In the genomic region with DNA sequence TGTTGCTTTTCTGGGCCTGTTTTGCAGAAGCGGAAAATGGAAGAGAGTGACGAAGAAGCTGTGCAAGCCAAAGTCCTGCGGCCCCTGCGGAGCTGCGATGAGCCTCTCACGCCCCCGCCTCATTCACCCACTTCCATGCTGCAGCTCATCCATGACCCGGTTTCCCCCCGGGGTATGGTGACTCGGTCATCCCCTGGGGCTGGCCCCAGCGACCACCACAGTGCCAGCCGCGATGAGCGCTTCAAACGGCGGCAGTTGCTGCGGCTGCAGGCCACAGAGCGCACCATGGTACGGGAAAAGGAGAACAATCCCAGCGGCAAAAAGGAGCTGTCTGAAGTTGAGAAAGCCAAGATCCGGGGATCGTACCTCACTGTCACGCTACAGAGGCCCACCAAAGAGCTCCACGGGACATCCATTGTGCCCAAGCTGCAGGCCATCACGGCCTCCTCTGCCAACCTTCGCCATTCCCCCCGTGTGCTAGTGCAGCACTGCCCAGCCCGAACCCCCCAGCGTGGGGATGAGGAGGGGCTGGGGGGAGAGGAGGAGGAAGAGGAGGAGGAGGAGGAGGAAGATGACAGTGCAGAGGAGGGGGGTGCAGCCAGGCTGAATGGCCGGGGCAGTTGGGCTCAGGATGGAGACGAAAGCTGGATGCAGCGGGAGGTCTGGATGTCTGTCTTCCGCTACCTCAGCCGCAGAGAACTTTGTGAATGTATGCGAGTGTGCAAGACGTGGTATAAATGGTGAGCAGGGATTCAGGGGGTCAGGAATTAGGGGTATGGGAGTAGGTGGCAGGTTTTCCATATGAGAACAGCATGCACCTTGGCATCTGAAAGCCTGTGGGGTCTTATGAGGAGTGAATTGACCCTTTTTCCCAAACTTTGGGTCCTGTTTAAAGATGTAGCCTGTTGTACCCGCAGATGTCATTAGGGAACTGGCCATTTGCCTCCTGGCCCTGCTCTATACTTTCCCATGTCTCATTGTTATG, we compare ENCODE assay signal across 23 cellular contexts. TPM values are rescaled to one million over a fixed set of nuclear protein-coding genes. Genes with fewer than 3 reads are reported as not detected.
DNase-seq lines count a peak whose midpoint lies in the region; ATAC-seq and TF ChIP-seq lines count a peak whose summit lies in the region.
"Had no signal": no experiment of that assay in that cellular context is flagged by ENCODE, and none has a peak within 500 bp of the region (broad histone marks: within the 10 kb centered on the region; RNA-seq: fewer than 3 reads in every experiment).

No MANE protein-coding gene starts in this region.

- H3K79me2 ChIP-seq in mammary epithelial cell (ENCODE audit: insufficient read depth, low read length): peaks cover 45% of the 10 kb centered on the region
- peaks cover 7% of the 10 kb centered on the region for H3K79me2 ChIP-seq in neural progenitor cell (ENCODE audit: low read depth)
- H3K79me2 ChIP-seq: parathyroid adenoma had no signal

- H3K4me3 Mint-ChIP-seq in MCF 10A (ENCODE audit: unreplicated experiment): no peak overlapping the region
- no peak overlapping the region for H3K4me3 Mint-ChIP-seq in dendritic cell treated with granulocyte-macrophage colony-stimulating factor and Interleukin-4, amounts not matched to agents 40 ng/mL and 50 ng/mL, for 4 days
- H3K4me3 Mint-ChIP-seq in neural progenitor cell: no peak overlapping the region
- H3K4me3 Mint-ChIP-seq: H9 had no signal

- H3K27me3 Mint-ChIP-seq in MCF 10A (ENCODE audit: insufficient read depth, unreplicated experiment) (no peaks in the 10 kb centered on the region), neural progenitor cell (ENCODE audit: insufficient read depth, low read depth) (peaks cover 2% of the 10 kb centered on the region)
- H3K27me3 Mint-ChIP-seq in dendritic cell treated with granulocyte-macrophage colony-stimulating factor and Interleukin-4, amounts not matched to agents 40 ng/mL and 50 ng/mL, for 4 days: no peaks in the 10 kb centered on the region
- H3K27me3 Mint-ChIP-seq: CD4-positive, CD25-positive, alpha-beta regulatory T cell had no signal

- H3K9ac ChIP-seq in mammary epithelial cell (ENCODE audit: insufficient read depth, low read length) (no peak overlapping the region), neural progenitor cell (no peak overlapping the region)
- H3K9ac ChIP-seq: parathyroid adenoma had no signal

- H3K4me3 ChIP-seq in mammary epithelial cell (replicated peaks in 1 of 3; ENCODE audit: insufficient read depth in 1 of 3, low read depth in 2 of 3, low read length in 3 of 3) (no peak overlapping the region), HEK293 (ENCODE audit: low read depth, low read length) (no peak overlapping the region), neural progenitor cell (no peak overlapping the region)
- H3K4me3 ChIP-seq: esophagus muscularis mucosa, MG63, testis had no signal

- ATAC-seq in sciatic nerve: no peak
- ATAC-seq in GM21723 (IDR thresholded peaks at IDR 0.05; ENCODE audit: unreplicated experiment): no peak
- no peak for ATAC-seq in GM21529 (IDR thresholded peaks at IDR 0.05; ENCODE audit: unreplicated experiment)

- peaks cover 35% of the 10 kb centered on the region for H3F3A ChIP-seq in neural progenitor cell (ENCODE audit: low read depth)

- intact Hi-C loops in MCF 10A (cut with micrococcal nuclease) (no loop called here), mammary epithelial cell (cut with micrococcal nuclease) (loop anchor here (5.0 kb wide), 1 partner anchor 198 kb away; no protein-coding TSS in a partner anchor), sciatic nerve (cut with DNase I) (no loop called here)
- intact Hi-C loops in dendritic cell treated with granulocyte-macrophage colony-stimulating factor and Interleukin-4, amounts not matched to agents 40 ng/mL and 50 ng/mL, for 4 days (cut with micrococcal nuclease): no loop called here

- POLR2A ChIA-PET in MCF 10A (lab: Yijun Ruan, JAX) (interaction anchor here (0.6 to 0.8 kb wide), 3 partner anchors 11 to 68 kb away, joined by 3 to 5 read pairs (median 4); no protein-coding TSS in a partner anchor), HEK293 (lab: Yijun Ruan, JAX) (interaction anchor here (1.0 to 2.9 kb wide), 1 partner anchor 11 kb away, joined by 3 to 8 read pairs; no protein-coding TSS in a partner anchor)

- CTCF ChIA-PET in MCF 10A (lab: Yijun Ruan, JAX): interaction anchor here (0.6 to 5.7 kb wide), 3 partner anchors 12 to 319 kb away, joined by 3 to 31 read pairs (median 4); no protein-coding TSS in a partner anchor
- CTCF ChIA-PET in mammary epithelial cell (lab: Charles Lee; ENCODE audit: low non-redundant PET): no interaction called here
- CTCF ChIA-PET in HEK293 (lab: Yijun Ruan, JAX): interaction anchor here (0.5 to 9.9 kb wide), 4 partner anchors 12 to 135 kb away, joined by 3 to 65 read pairs (median 4); no protein-coding TSS in a partner anchor

- dilution Hi-C loops in mammary epithelial cell (cut with HindIII; ENCODE audit: low sequenced_read_pairs): loop anchor here (5.0 to 10.0 kb wide), 2 partner anchors 64 to 137 kb away; no protein-coding TSS in a partner anchor

- H3K4me2 ChIP-seq in mammary epithelial cell (ENCODE audit: insufficient read depth, low read depth, low read length) (no peak overlapping the region), neural progenitor cell (no peak overlapping the region)

- H3K27ac ChIP-seq in mammary epithelial cell (ENCODE audit: insufficient read depth, low read depth, low read length) (no peak overlapping the region), HEK293 (ENCODE audit: extremely low read depth, low read depth, low read length) (no peak overlapping the region), neural progenitor cell (no peak overlapping the region)
- H3K27ac ChIP-seq: esophagus muscularis mucosa, testis had no signal

- H3K36me3 Mint-ChIP-seq in MCF 10A (ENCODE audit: insufficient read depth, unreplicated experiment) (peaks cover 100% of the 10 kb centered on the region), neural progenitor cell (peaks cover 43% of the 10 kb centered on the region)
- H3K36me3 Mint-ChIP-seq in dendritic cell treated with granulocyte-macrophage colony-stimulating factor and Interleukin-4, amounts not matched to agents 40 ng/mL and 50 ng/mL, for 4 days (ENCODE audit: low read depth): peaks cover 98% of the 10 kb centered on the region

- no peak for TF ChIP-seq CTCF in MCF 10A (IDR thresholded peaks at IDR 0.05; ENCODE audit: unreplicated experiment)
- no peak for TF ChIP-seq CTCF in mammary epithelial cell (conservative IDR thresholded peaks at IDR 0.05 in 1 of 2, IDR thresholded peaks at IDR 0.05 in 1 of 2; ENCODE audit: extremely low read depth in 1 of 2, insufficient read depth in 1 of 2, low read depth in 1 of 2, low read length in 2 of 2)
- no peak for TF ChIP-seq CTCF in HEK293 (tag by site-specific recombination; IDR thresholded peaks at IDR 0.05)
- TF ChIP-seq CTCF in neural progenitor cell (IDR thresholded peaks at IDR 0.05): no peak

- DNase-seq in MCF 10A (ENCODE audit: unreplicated experiment): no peak
- no peak for DNase-seq in mammary epithelial cell
- DNase-seq in sciatic nerve (ENCODE audit: low spot score): peak; percentile 49
- no peak for DNase-seq in neural progenitor cell (ENCODE audit: low spot score)
- DNase-seq: activated CD4-positive, CD25-positive, alpha-beta regulatory T cell treated with anti-CD3 and anti-CD28 coated beads, Interleukin-2, amount 50 U/mL, for 72 hours; activated effector memory CD4-positive, alpha-beta T cell treated with Interleukin-2 at 50 U/mL for 16 hours; aorta; CD4-positive, CD25-positive, alpha-beta regulatory T cell; effector CD4-positive, alpha-beta T cell; H9; IMR-90; islet precursor cell; MG63; NCI-H1417; NCI-H446 treated with DMSO at 0.1 percent for 48 hours; SHP77 treated with DMSO at 0.1 percent for 48 hours; testis had no signal

- H3K4me1 Mint-ChIP-seq in MCF 10A (ENCODE audit: insufficient read depth, unreplicated experiment) (peaks cover 16% of the 10 kb centered on the region), neural progenitor cell (no peaks in the 10 kb centered on the region)
- H3K4me1 Mint-ChIP-seq in dendritic cell treated with granulocyte-macrophage colony-stimulating factor and Interleukin-4, amounts not matched to agents 40 ng/mL and 50 ng/mL, for 4 days (ENCODE audit: low read depth): peaks cover 68% of the 10 kb centered on the region
- H3K4me1 Mint-ChIP-seq: H9 had no signal

- no peaks in the 10 kb centered on the region for H3K9me3 ChIP-seq in mammary epithelial cell (replicated peaks; ENCODE audit: insufficient read depth, low read length)
- no peaks in the 10 kb centered on the region for H3K9me3 ChIP-seq in HEK293 (ENCODE audit: control insufficient read depth, insufficient read depth, low read depth, low read length)
- no peaks in the 10 kb centered on the region for H3K9me3 ChIP-seq in neural progenitor cell (ENCODE audit: low read depth)
- H3K9me3 ChIP-seq: esophagus muscularis mucosa, MG63, testis had no signal

- H3K4me1 ChIP-seq in mammary epithelial cell (ENCODE audit: insufficient read depth, low read length) (peaks cover 40% of the 10 kb centered on the region), HEK293 (ENCODE audit: control insufficient read depth, insufficient read depth, low read length) (no peaks in the 10 kb centered on the region), neural progenitor cell (no peaks in the 10 kb centered on the region)
- H3K4me1 ChIP-seq: testis had no signal

- H3K27ac Mint-ChIP-seq in MCF 10A (ENCODE audit: low read depth, unreplicated experiment) (peak overlapping the region; percentile 57), neural progenitor cell (no peak overlapping the region)
- peak overlapping the region; percentile 30 for H3K27ac Mint-ChIP-seq in dendritic cell treated with granulocyte-macrophage colony-stimulating factor and Interleukin-4, amounts not matched to agents 40 ng/mL and 50 ng/mL, for 4 days
- H3K27ac Mint-ChIP-seq: H9 had no signal

- H2AFZ ChIP-seq in mammary epithelial cell (ENCODE audit: low read depth, low read length): no peak overlapping the region
- H2AFZ ChIP-seq in neural progenitor cell (replicated peaks): no peak overlapping the region
- H2AFZ ChIP-seq: parathyroid adenoma had no signal

- H4K20me1 ChIP-seq in mammary epithelial cell (ENCODE audit: insufficient read depth, low read length): no peaks in the 10 kb centered on the region
- H4K20me1 ChIP-seq in neural progenitor cell (ENCODE audit: low read depth): peaks cover 35% of the 10 kb centered on the region

- H3K36me3 ChIP-seq in mammary epithelial cell (ENCODE audit: insufficient read depth, low read length) (peaks cover 71% of the 10 kb centered on the region), HEK293 (ENCODE audit: control insufficient read depth in 2 of 2, insufficient read depth in 1 of 2, low read length in 2 of 2) (peaks cover 7 to 97% of the 10 kb centered on the region in 2 experiments; a peak in 2 of 3 replicates), neural progenitor cell (peaks cover 24% of the 10 kb centered on the region)

- in situ Hi-C loops in mammary epithelial cell (cut with MboI; ENCODE audit: low sequenced_read_pairs in 2 of 2): no loop called here

- no peaks in the 10 kb centered on the region for H3K27me3 ChIP-seq in mammary epithelial cell (ENCODE audit: insufficient read depth, low read length)
- no peaks in the 10 kb centered on the region for H3K27me3 ChIP-seq in neural progenitor cell
- H3K27me3 ChIP-seq: esophagus muscularis mucosa, MG63, testis had no signal

- H3K9me3 Mint-ChIP-seq in MCF 10A (ENCODE audit: unreplicated experiment) (no peaks in the 10 kb centered on the region), neural progenitor cell (no peaks in the 10 kb centered on the region)
- H3K9me3 Mint-ChIP-seq in dendritic cell treated with granulocyte-macrophage colony-stimulating factor and Interleukin-4, amounts not matched to agents 40 ng/mL and 50 ng/mL, for 4 days: no peaks in the 10 kb centered on the region
- H3K9me3 Mint-ChIP-seq: CD4-positive, CD25-positive, alpha-beta regulatory T cell; H9 had no signal

- WGBS in mammary epithelial cell (ENCODE audit: low coverage, missing lambda C conversion rate): 87% methylated on average over 16 of the region's 37 CpGs

- BruUV-seq in MCF 10A (replicated peaks; lab: Mats Ljungman, UMichigan) (no TSS peak), mammary epithelial cell (replicated peaks; lab: Mats Ljungman, UMichigan) (no TSS peak)

RNA-seq across cellular contexts. Expression of gene GRK2, which starts 15.9 kb away (rescaled TPM):
- total RNA-seq in MCF 10A (2022) (48.1 and 50.1 TPM in 2 replicates), mammary epithelial cell (10 to 100 TPM; 31.7 to 55.4 TPM), sciatic nerve (61.7 TPM), neural progenitor cell (ENCODE audit: low replicate concordance) (30.0 and 54.4 TPM in 2 replicates)
- polyA plus RNA-seq in mammary epithelial cell: 37.8 TPM
- polyA minus RNA-seq in mammary epithelial cell: 81.3 TPM

RNA-seq across cellular contexts. Expression of gene ANKRD13D, which starts 38.8 kb away (rescaled TPM):
- total RNA-seq in MCF 10A (2022) (39.7 and 46.2 TPM in 2 replicates), mammary epithelial cell (10 to 100 TPM; 25.7 to 56.7 TPM), sciatic nerve (69.7 TPM), neural progenitor cell (ENCODE audit: low replicate concordance) (21.0 and 29.2 TPM in 2 replicates)
- polyA plus RNA-seq in mammary epithelial cell: 29.0 TPM
- 34.7 TPM for polyA minus RNA-seq in mammary epithelial cell

RNA-seq across cellular contexts. Expression of gene SSH3, which starts 53.0 kb away (rescaled TPM):
- total RNA-seq in MCF 10A (2022) (31.7 and 38.0 TPM in 2 replicates), mammary epithelial cell (10 to 100 TPM; 47.0 to 86.9 TPM), sciatic nerve (40.7 TPM), neural progenitor cell (ENCODE audit: low replicate concordance) (1.4 and 7.1 TPM in 2 replicates)
- 34.8 TPM for polyA plus RNA-seq in mammary epithelial cell
- polyA minus RNA-seq in mammary epithelial cell: 21.2 TPM
